Comparison of ENCODE assay signal across 4 cellular contexts in the genomic region with DNA sequence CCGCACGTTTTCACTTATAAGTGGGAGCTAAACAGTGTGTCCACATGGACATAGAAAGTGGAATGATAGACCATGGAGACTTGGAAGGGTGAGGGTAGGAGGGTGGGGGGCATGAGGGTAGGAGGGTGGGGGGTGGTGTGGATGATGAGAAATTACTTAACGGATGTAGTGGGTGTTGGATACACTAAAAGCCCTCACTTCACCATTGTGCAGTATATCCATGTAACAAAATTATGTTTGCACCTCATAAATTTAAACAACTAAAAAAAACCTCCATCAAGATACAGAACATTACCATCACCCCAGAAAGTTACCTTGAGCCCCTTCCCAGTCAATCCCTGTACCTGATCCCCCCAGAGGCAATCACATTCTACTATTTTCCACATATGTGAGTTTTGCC.
"Had no signal": no experiment of that assay in that cellular context is flagged by ENCODE, and none has a peak within 500 bp of the region (broad histone marks: within the 10 kb centered on the region; RNA-seq: fewer than 3 reads in every experiment).

No MANE protein-coding gene starts in this region.

- H3K4me3 Mint-ChIP-seq: GM23338, H9, IgD-negative memory B cell had no signal

- H3K4me3 ChIP-seq: GM23338 had no signal

- DNase-seq: H9, HCEC 1CT had no signal

- ATAC-seq: GM23338 had no signal

- H3K27me3 Mint-ChIP-seq: IgD-negative memory B cell had no signal

- H3K27ac Mint-ChIP-seq: GM23338 had no signal

- H3K9me3 Mint-ChIP-seq: GM23338, H9, IgD-negative memory B cell had no signal
